In genomic region chr15:22098616-22099253, GRCh38 we compare ENCODE assay signal across 20 cellular contexts. TPM values are rescaled to one million over a fixed set of nuclear protein-coding genes. Genes with fewer than 3 reads are reported as not detected.
DNase-seq lines count a peak whose midpoint lies in the region; ATAC-seq and TF ChIP-seq lines count a peak whose summit lies in the region.
"Not testable (repeated sequence)": the region's sequence is repeated elsewhere in the genome, so short reads cannot be mapped to it uniquely, and the experiment has no call there.
"Had no signal": no experiment of that assay in that cellular context is flagged by ENCODE, and none has a peak within 500 bp of the region (broad histone marks: within the 10 kb centered on the region; RNA-seq: fewer than 3 reads in every experiment).

No MANE protein-coding gene starts in this region.

- H3K36me3 ChIP-seq in Panc1 (ENCODE audit: control insufficient read depth, insufficient read depth, low read length) = not testable (repeated sequence)

- DNase-seq in Panc1 (ENCODE audit: low read depth, low spot score); left colon: not testable (repeated sequence)
- peak; percentile 3 to 10 for DNase-seq in activated T-cell treated with anti-CD3 and anti-CD28 coated beads, Interleukin-2, amount 50 U/mL, for 48 hours

- not testable (repeated sequence) for H3K27me3 ChIP-seq in Panc1 (ENCODE audit: control insufficient read depth, insufficient read depth, low read length)

- POLR2A ChIA-PET in Panc1 (lab: Charles Lee) = not testable (repeated sequence)

- TF ChIP-seq CTCF in Panc1 (IDR thresholded peaks at IDR 0.05) = not testable (repeated sequence)

- in situ Hi-C loops in Panc1 (cut with HindIII; ENCODE audit: low pct_unique_long_range_greater_than_20kb, low sequenced_read_pairs) = not testable (repeated sequence)

- not testable (repeated sequence) for H3K4me3 ChIP-seq in Panc1 (ENCODE audit: low read depth in 2 of 2, low read length in 2 of 2)

- not testable (repeated sequence) for BruUV-seq in Panc1 (replicated peaks; lab: Mats Ljungman, UMichigan)

- H3K27ac ChIP-seq in Panc1 (ENCODE audit: low read length) = not testable (repeated sequence)

- ATAC-seq in GM18502 (IDR thresholded peaks at IDR 0.05; ENCODE audit: poor library complexity, unreplicated experiment) (peak; percentile 55), GM19328 (IDR thresholded peaks at IDR 0.05; ENCODE audit: unreplicated experiment) (peak; percentile 20), GM21717 (IDR thresholded peaks at IDR 0.05; ENCODE audit: unreplicated experiment) (peak; percentile 66), HG03103 (IDR thresholded peaks at IDR 0.05; ENCODE audit: low read depth, unreplicated experiment) (peak; percentile 22), Panc1 (peak; percentile 83), left colon (peak; percentile 27)

- intact Hi-C loops in Panc1 (cut with micrococcal nuclease; ENCODE audit: unreplicated experiment); left colon (cut with DNase I, micrococcal nuclease): not testable (repeated sequence)

- H3K9me3 ChIP-seq in Panc1 (ENCODE audit: control insufficient read depth, insufficient read depth, low read depth, low read length) = not testable (repeated sequence)

- CTCF ChIA-PET in Panc1 (lab: Charles Lee) = not testable (repeated sequence)

- not testable (repeated sequence) for H3K4me1 ChIP-seq in Panc1 (ENCODE audit: control insufficient read depth, insufficient read depth, low read length)

RNA-seq across cellular contexts. Expression of gene OR4M2, which starts 18.4 kb away (rescaled TPM):
- total RNA-seq in Panc1 (2021; ENCODE audit: unreplicated experiment) = not detected
- not detected for polyA plus RNA-seq in Panc1 (2012; ENCODE audit: insufficient read length)
- total RNA-seq in left colon = not detected
- total RNA-seq: activated CD4-positive, alpha-beta memory T cell treated with anti-CD3 and anti-CD28 coated beads for 36 hours; Caco-2; chondrocyte; endothelial cell of umbilical vein; fibroblast of lung; gastroesophageal sphincter; hepatocyte; left cardiac atrium; mammary epithelial cell; NCI-H460; smooth muscle cell; tibial nerve had no signal
- polyA plus RNA-seq: BJ, endothelial cell of umbilical vein, fibroblast of lung, hepatocyte, mammary epithelial cell, smooth muscle cell had no signal

Comparison
In these comparisons a context has a peak if more than half of its experiments do, and no peak if none do; other contexts are left out.
1. ATAC-seq: peak in every context shown above with its lines; median percentile 83 in Panc1; 66 in GM21717; 55 in GM18502; 27 in left colon; 22 in HG03103; 20 in GM19328.